8 cellular contexts compared by ENCODE assay signal in the genomic region with DNA sequence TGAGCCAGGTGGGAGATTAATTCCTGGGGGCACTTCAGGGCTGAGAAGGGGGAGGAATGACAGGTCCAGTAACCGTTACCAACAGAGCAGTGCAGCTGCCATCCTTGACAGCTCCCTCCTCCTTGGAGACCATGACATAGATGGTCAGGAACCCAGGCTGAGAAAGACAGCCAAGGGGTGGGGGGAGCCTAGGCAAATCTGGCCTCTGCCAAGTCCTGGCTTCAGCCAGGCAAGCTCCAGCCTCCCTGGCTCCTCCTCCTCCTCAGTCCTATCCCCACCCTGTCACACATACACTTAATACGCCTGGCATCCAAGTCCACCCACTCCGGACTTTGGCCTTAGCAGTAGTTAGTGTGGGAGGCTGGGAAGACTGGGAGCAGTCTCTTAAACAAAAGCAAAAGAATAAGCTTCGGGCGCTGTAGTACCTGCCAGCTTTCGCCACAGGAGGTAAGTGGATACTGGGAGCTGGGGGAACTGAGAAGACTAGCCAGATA. TPM values are rescaled to one million over a fixed set of nuclear protein-coding genes. Genes with fewer than 3 reads are reported as not detected.
DNase-seq lines count a peak whose midpoint lies in the region; ATAC-seq and TF ChIP-seq lines count a peak whose summit lies in the region.

A gene with protein sequence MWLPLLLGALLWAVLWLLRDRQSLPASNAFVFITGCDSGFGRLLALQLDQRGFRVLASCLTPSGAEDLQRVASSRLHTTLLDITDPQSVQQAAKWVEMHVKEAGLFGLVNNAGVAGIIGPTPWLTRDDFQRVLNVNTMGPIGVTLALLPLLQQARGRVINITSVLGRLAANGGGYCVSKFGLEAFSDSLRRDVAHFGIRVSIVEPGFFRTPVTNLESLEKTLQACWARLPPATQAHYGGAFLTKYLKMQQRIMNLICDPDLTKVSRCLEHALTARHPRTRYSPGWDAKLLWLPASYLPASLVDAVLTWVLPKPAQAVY (plus strand): TSS at position 323 of the 494 bp plus-strand sequence. CDS start 792 bp downstream, outside the sequence.

- H3K79me1 ChIP-seq in IMR-90 (ENCODE audit: low read depth in 1 of 2, low read length in 2 of 2): peaks cover 27 to 75% of the 10 kb centered on the region in 2 experiments

- no peak within 1 kb of the TSS; the same call in 1 of the 2 replicates for H3K9ac ChIP-seq in IMR-90 (ENCODE audit: low read depth, low read length)

- no peak; the same call in 1 of the 2 replicates for TF ChIP-seq POLR2A in IMR-90 (IDR thresholded peaks at IDR 0.05; ENCODE audit: low read depth, low read length)
- peak; percentile 56 for TF ChIP-seq POLR2A in right lobe of liver (IDR thresholded peaks at IDR 0.05)

- H3K36me3 ChIP-seq in IMR-90 (ENCODE audit: control insufficient read depth, insufficient read depth, low read length): peaks cover 24% of the 10 kb centered on the region
- peaks cover 24% of the 10 kb centered on the region for H3K36me3 ChIP-seq in brain microvascular endothelial cell (replicated peaks)
- peaks cover 0 to 14% (median 2%) of the 10 kb centered on the region in 4 donors for H3K36me3 ChIP-seq in right lobe of liver

- H2AK5ac ChIP-seq in IMR-90 (ENCODE audit: low read depth, low read length): peak within 1 kb of the TSS; percentile 89

- no TSS peak for BruUV-seq in IMR-90 (replicated peaks; lab: Mats Ljungman, UMichigan)

- peak within 1 kb of the TSS; percentile 84 for H2BK5ac ChIP-seq in IMR-90 (ENCODE audit: low read depth, low read length, poor library complexity, severe bottlenecking)

- H4K8ac ChIP-seq in IMR-90 (ENCODE audit: low read depth in 2 of 2, low read length in 2 of 2): peak within 1 kb of the TSS in 1 of 2 experiments; percentile 62; a peak in 2 of 4 replicates

- H4K5ac ChIP-seq in IMR-90 (ENCODE audit: low read depth, low read length): peak within 1 kb of the TSS; percentile 6; the same call in 1 of the 2 replicates

- H3K4me3 ChIP-seq in IMR-90 (ENCODE audit: insufficient read depth, low read depth, low read length) (no peak within 1 kb of the TSS), brain microvascular endothelial cell (ENCODE audit: low read depth, low read length) (no peak within 1 kb of the TSS), right lobe of liver (peak within 1 kb of the TSS; percentile 25 to 52 (median 40))

- H3K14ac ChIP-seq in IMR-90 (replicated peaks; ENCODE audit: low read depth, low read length): no peak within 1 kb of the TSS

- H3K9me3 ChIP-seq in IMR-90 (ENCODE audit: control insufficient read depth, insufficient read depth, low read length) (no peaks in the 10 kb centered on the region), right lobe of liver (no peaks in the 10 kb centered on the region)

- intact Hi-C loops in IMR-90 (cut with micrococcal nuclease) (loop anchor here (2.0 kb wide), 2 partner anchors 59 to 531 kb away; no protein-coding TSS in a partner anchor), right lobe of liver (cut with DNase I) (loop anchor here in 1 of 2 donors (5.0 kb wide), 1 partner anchor 38 kb away; a partner anchor contains a TSS)

- peak within 1 kb of the TSS; percentile 14; the same call in 1 of the 2 replicates for H3K4me2 ChIP-seq in IMR-90 (ENCODE audit: low read depth, low read length)

- H3K56ac ChIP-seq in IMR-90 (ENCODE audit: extremely low read depth, insufficient read depth, low read length): peak within 1 kb of the TSS; percentile 38

- ATAC-seq in IMR-90 (ENCODE audit: low read depth): peak; percentile 39
- peak; percentile 62 to 80 (median 74) for ATAC-seq in right lobe of liver
- no peak for ATAC-seq in GM19324 (IDR thresholded peaks at IDR 0.05; ENCODE audit: low FRiP score, unreplicated experiment)
- ATAC-seq in HG02970 (IDR thresholded peaks at IDR 0.05; ENCODE audit: low FRiP score, unreplicated experiment): no peak
- ATAC-seq in GM21619 (IDR thresholded peaks at IDR 0.05; ENCODE audit: unreplicated experiment): no peak

- peak within 1 kb of the TSS; percentile 30 for H3K27ac ChIP-seq in IMR-90 (ENCODE audit: insufficient read depth, low read length)
- peak within 1 kb of the TSS; percentile 29 for H3K27ac ChIP-seq in brain microvascular endothelial cell
- H3K27ac ChIP-seq in right lobe of liver: peak within 1 kb of the TSS; percentile 73 to 80 (median 75)
- peak within 1 kb of the TSS; percentile 69 for H3K27ac ChIP-seq in temporal lobe (ENCODE audit: low read depth, low read length)

- DNase-seq in IMR-90 (peak; percentile 89), brain microvascular endothelial cell (peak; percentile 47), right lobe of liver (peak; percentile 76 to 92 (median 89))
- no peak for DNase-seq in activated effector memory CD4-positive, alpha-beta T cell treated with Interleukin-2 at 50 U/mL for 16 hours

- peak within 1 kb of the TSS; percentile 25; the same call in 1 of the 2 replicates for H4K91ac ChIP-seq in IMR-90 (ENCODE audit: insufficient read depth, low read depth, low read length)

- H3K27me3 ChIP-seq in IMR-90 (ENCODE audit: control insufficient read depth, insufficient read depth, low read length): no peaks in the 10 kb centered on the region
- no peaks in the 10 kb centered on the region for H3K27me3 ChIP-seq in brain microvascular endothelial cell (replicated peaks)
- no peaks in the 10 kb centered on the region for H3K27me3 ChIP-seq in right lobe of liver

- peak within 1 kb of the TSS; percentile 20; the same call in 1 of the 2 replicates for H3K18ac ChIP-seq in IMR-90 (ENCODE audit: low read depth, low read length)

- TF ChIP-seq RAD21 in IMR-90 (IDR thresholded peaks at IDR 0.05; ENCODE audit: low read length): 0 out of 2 replicates have a peak, but pooled peaks have one; percentile 6

- WGBS in IMR-90 (ENCODE audit: extremely low coverage in 2 of 2, insufficient read length in 1 of 2), 2 experiments: no CpG with 5 or more reads among the region's 6 CpGs
- WGBS in right lobe of liver (ENCODE audit: insufficient coverage, low coverage, low lambda C conversion rate, missing lambda C conversion rate): 24% methylated on average over 5 of the region's 6 CpGs

- peak within 1 kb of the TSS; percentile 37; the same call in 1 of the 2 replicates for H2BK20ac ChIP-seq in IMR-90 (ENCODE audit: low read depth, low read length)

- TF ChIP-seq CTCF in IMR-90 (conservative IDR thresholded peaks at IDR 0.05; ENCODE audit: low read depth, low read length) (no peak), brain microvascular endothelial cell (IDR thresholded peaks at IDR 0.05; ENCODE audit: low read depth, low read length, missing control alignments) (no peak), right lobe of liver (IDR thresholded peaks at IDR 0.05) (no peak)

- peaks cover 36% of the 10 kb centered on the region for H3K4me1 ChIP-seq in IMR-90 (ENCODE audit: control insufficient read depth, insufficient read depth, low read length)
- peaks cover 0 to 60% (median 14%) of the 10 kb centered on the region in 4 donors for H3K4me1 ChIP-seq in right lobe of liver

- H2BK15ac ChIP-seq in IMR-90 (ENCODE audit: low read depth, low read length): peak within 1 kb of the TSS; percentile 12; the same call in 2 of the 3 replicates

- dilution Hi-C loops in IMR-90 (cut with HindIII; ENCODE audit: low sequenced_read_pairs, unreplicated experiment): no loop called here

- H2AK9ac ChIP-seq in IMR-90 (replicated peaks; ENCODE audit: low read depth, low read length, poor library complexity): peak within 1 kb of the TSS; percentile 83

- H2BK120ac ChIP-seq in IMR-90 (ENCODE audit: low read depth, low read length): peak within 1 kb of the TSS; percentile 41

- in situ Hi-C loops in IMR-90 (cut with MboI; ENCODE audit: low sequenced_read_pairs) (no loop called here), brain microvascular endothelial cell (cut with HindIII; ENCODE audit: low pct_ligation_motif_present, low sequenced_read_pairs) (no loop called here)

- CTCF ChIA-PET in IMR-90 (lab: Yijun Ruan, JAX): interaction anchor here (0.5 to 1.6 kb wide), 5 partner anchors 17 to 73 kb away, joined by 3 to 5 read pairs (median 4); no protein-coding TSS in a partner anchor

- H3K9me1 ChIP-seq in IMR-90 (ENCODE audit: insufficient read depth, low read length): peaks cover 32% of the 10 kb centered on the region

- peaks cover 37% of the 10 kb centered on the region for H4K20me1 ChIP-seq in IMR-90 (ENCODE audit: insufficient read depth, low read length)

- H3K4ac ChIP-seq in IMR-90 (ENCODE audit: low read depth, low read length): peak within 1 kb of the TSS; percentile 76

- peak within 1 kb of the TSS; percentile 77 for H2AFZ ChIP-seq in IMR-90 (replicated peaks; ENCODE audit: low read length, poor library complexity)

- peak within 1 kb of the TSS; percentile 29; the same call in 1 of the 2 replicates for H3K23ac ChIP-seq in IMR-90 (ENCODE audit: low read depth, low read length)

- POLR2A ChIA-PET in IMR-90 (lab: Charles Lee; ENCODE audit: unreplicated experiment): interaction anchor here (2.1 kb wide), 1 partner anchor 10 kb away, joined by 8 read pairs; no protein-coding TSS in a partner anchor

TF ChIP-seq in IMR-90, 13 proteins besides CTCF, POLR2A, EP300 and RAD21:
- TF ChIP-seq MAZ (IDR thresholded peaks at IDR 0.05; ENCODE audit: borderline replicate concordance, low read depth, low read length) (peak; percentile 68; the same call in 1 of the 2 replicates), RCOR1 (IDR thresholded peaks at IDR 0.05; ENCODE audit: insufficient replicate concordance, low read length) (no peak), SMC3 (IDR thresholded peaks at IDR 0.05; ENCODE audit: low read depth, low read length) (0 out of 2 replicates have a peak, but pooled peaks have one; percentile 12), CEBPB (IDR thresholded peaks at IDR 0.05; ENCODE audit: low read depth, low read length) (no peak)

RNA-seq across cellular contexts. Expression of the gene that starts here (rescaled TPM):
- total RNA-seq in IMR-90 (2012; rRNA removed) (7.3 and 8.9 TPM in 2 replicates), right lobe of liver (10 to 100 TPM; 26.3 to 52.5 (median 43.0) TPM), temporal lobe (3.0 TPM)
- 18.8 and 21.0 TPM in 2 replicates for polyA plus RNA-seq in IMR-90 (2012; rRNA removed)
- polyA plus RNA-seq in IMR-90 (2012; cell fraction: cytosol; rRNA removed): 16.9 and 19.9 TPM in 2 replicates
- 85.3 and 102 TPM in 2 replicates for polyA plus RNA-seq in IMR-90 (2012; cell fraction: nucleus; rRNA removed; ENCODE audit: low replicate concordance)

Comparison
In these comparisons a context has a peak if more than half of its experiments do, and no peak if none do; other contexts are left out.
1. ATAC-seq: peak in IMR-90 (single experiment) and right lobe of liver (4 of 4); none in GM19324 (single experiment), HG02970 (single experiment) and GM21619 (single experiment).
2. H3K4me3 ChIP-seq: peak in right lobe of liver (3 of 3); none in IMR-90 (single experiment) and brain microvascular endothelial cell (single experiment).
3. Peak in every context shown above with its lines, with median percentiles within 50 percentile points of each other: H3K27ac ChIP-seq.